ENCODE assay signal across 15 cellular contexts in the genomic region with DNA sequence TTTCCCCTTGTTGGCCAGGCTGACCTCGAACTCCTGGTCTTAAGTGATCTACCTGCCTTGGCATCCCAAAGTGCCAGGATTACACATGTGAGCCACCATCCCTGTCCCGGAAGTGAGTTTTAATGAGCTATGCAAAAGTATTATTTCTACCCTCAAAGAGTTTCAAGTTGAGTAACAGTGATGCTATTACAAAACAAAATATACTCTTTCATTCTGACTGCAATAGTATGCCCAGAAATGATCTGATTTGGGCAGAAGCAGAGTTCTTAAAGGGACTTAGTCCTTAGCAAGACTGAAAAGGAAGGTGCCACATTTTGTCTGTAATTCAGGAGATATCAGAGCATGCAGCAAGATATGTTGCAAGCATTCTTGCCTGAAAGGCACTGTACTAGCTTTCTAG.
DNase-seq lines count a peak whose midpoint lies in the region; ATAC-seq, FAIRE-seq and TF ChIP-seq lines count a peak whose summit lies in the region.
"Had no signal": no experiment of that assay in that cellular context is flagged by ENCODE, and none has a peak within 500 bp of the region (broad histone marks: within the 10 kb centered on the region; RNA-seq: fewer than 3 reads in every experiment).

No MANE protein-coding gene starts in this region.

- peak; percentile 11 for DNase-seq in GM12878 (ENCODE audit: low read depth, low spot score)
- no peak for DNase-seq in HepG2 (ENCODE audit: low spot score)
- DNase-seq in activated effector memory CD4-positive, alpha-beta T cell treated with Interleukin-2 at 50 U/mL for 16 hours, result no peak
- DNase-seq in NCI-H82 (lab: John Stamatoyannopoulos, UW), result no peak
- DNase-seq: activated B cell treated with CpG ODN at 0.5 μM for 24 hours; activated naive CD4-positive, alpha-beta T cell; body of pancreas; kidney glomerular epithelial cell; NCI-H187; NCI-H510A; stimulated activated CD4-positive, alpha-beta T cell treated with anti-CD3 and anti-CD28 coated beads, Interleukin-4, amount 100 ng/mL, for 24 hours had no signal

- H3K27ac ChIP-seq in GM12878 (ENCODE audit: control insufficient read depth, insufficient read depth), result no peak overlapping the region
- H3K27ac ChIP-seq in HepG2 (ENCODE audit: extremely low read length, insufficient read depth, low read length), result no peak overlapping the region
- H3K27ac ChIP-seq: body of pancreas, esophagus muscularis mucosa had no signal

- H3K4me2 ChIP-seq in GM12878 (ENCODE audit: control insufficient read depth, insufficient read depth) (no peak overlapping the region), HepG2 (ENCODE audit: low read depth, low read length) (no peak overlapping the region)

- SMC1A ChIA-PET in GM12878 (lab: Charles Lee; ENCODE audit: uncharacterized antibody, unreplicated experiment), result interaction anchor here (1.3 kb wide), 1 partner anchor 161 kb away, joined by 4 read pairs; no protein-coding TSS in a partner anchor

- 0% methylated on average over 2 of the region's 2 CpGs for WGBS in GM12878 (ENCODE audit: insufficient coverage, insufficient replicate concordance, low lambda C conversion rate, missing lambda C conversion rate)
- WGBS in HepG2 (ENCODE audit: low lambda C conversion rate), result 0% methylated on average over 2 of the region's 2 CpGs

- in situ Hi-C loops in GM12878 (cut with MboI), result no loop called here
- in situ Hi-C loops in HepG2 (cut with HindIII; ENCODE audit: extremely low pct_ligation_motif_present, low pct_unique_long_range_greater_than_20kb), result no loop called here

- TF ChIP-seq POLR2A in GM12878 (IDR thresholded peaks at IDR 0.05; ENCODE audit: low read depth, low read length) (no peak), HepG2 (IDR thresholded peaks at IDR 0.05; ENCODE audit: insufficient read depth in 1 of 2, low read depth in 2 of 2, low read length in 2 of 2) (no peak)

- no TSS peak for BruUV-seq in GM12878 (replicated peaks; lab: Mats Ljungman, UMichigan)
- BruUV-seq in HepG2 (replicated peaks; lab: Mats Ljungman, UMichigan), result no TSS peak

- H3K9me3 ChIP-seq in GM12878 (replicated peaks; ENCODE audit: control insufficient read depth, insufficient read depth, low read length) (no peaks in the 10 kb centered on the region), HepG2 (ENCODE audit: low read length) (peaks cover 46% of the 10 kb centered on the region)
- H3K9me3 ChIP-seq: body of pancreas, esophagus muscularis mucosa had no signal

- peak; percentile 94 for ATAC-seq in GM18519 (IDR thresholded peaks at IDR 0.05; ENCODE audit: low FRiP score, unreplicated experiment)
- ATAC-seq in GM21390 (IDR thresholded peaks at IDR 0.05; ENCODE audit: unreplicated experiment), result peak; percentile 73
- peak; percentile 64 for ATAC-seq in HG03103 (IDR thresholded peaks at IDR 0.05; ENCODE audit: low read depth, unreplicated experiment)
- ATAC-seq in GM12878, result peak; percentile 90
- ATAC-seq in HepG2, result no peak
- ATAC-seq: body of pancreas had no signal

- H2AFZ ChIP-seq in GM12878 (ENCODE audit: control insufficient read depth, low read depth, low read length) (no peak overlapping the region), HepG2 (ENCODE audit: low read length) (no peak overlapping the region)

- POLR2A ChIA-PET in GM12878 (lab: Charles Lee), result no interaction called here
- POLR2A ChIA-PET in HepG2 (lab: Yijun Ruan, JAX), result no interaction called here

- no peak overlapping the region for H3K4me3 ChIP-seq in GM12878
- H3K4me3 ChIP-seq in HepG2 (replicated peaks in 1 of 3; ENCODE audit: insufficient read depth in 1 of 3, low read depth in 2 of 3, low read length in 3 of 3), result no peak overlapping the region
- H3K4me3 ChIP-seq: body of pancreas, esophagus muscularis mucosa had no signal

- TF ChIP-seq RAD21 in GM12878 (IDR thresholded peaks at IDR 0.05; ENCODE audit: insufficient read depth, low read depth, low read length) (no peak), HepG2 (CRISPR knock-in tag; IDR thresholded peaks at IDR 0.05) (no peak)

- no peaks in the 10 kb centered on the region for H4K20me1 ChIP-seq in GM12878 (ENCODE audit: control insufficient read depth, insufficient read depth)
- no peaks in the 10 kb centered on the region for H4K20me1 ChIP-seq in HepG2 (ENCODE audit: insufficient read depth, low read length)

- H3K4me1 ChIP-seq in GM12878 (ENCODE audit: control insufficient read depth, insufficient read depth, low read length), result peaks cover 3% of the 10 kb centered on the region; the same call in 1 of the 2 replicates
- H3K4me1 ChIP-seq in HepG2 (ENCODE audit: insufficient read depth, low read length), result no peaks in the 10 kb centered on the region
- H3K4me1 ChIP-seq: body of pancreas, esophagus muscularis mucosa had no signal

- no peaks in the 10 kb centered on the region for H3K79me2 ChIP-seq in GM12878 (ENCODE audit: control insufficient read depth, insufficient read depth, low read length)
- H3K79me2 ChIP-seq in HepG2 (ENCODE audit: insufficient read depth, low read length), result no peaks in the 10 kb centered on the region

- RAD21 ChIA-PET in GM12878 (lab: Charles Lee; ENCODE audit: unreplicated experiment), result no interaction called here

- no peak for FAIRE-seq in GM12878 (lab: Jason Lieb, UNC)
- no peak for FAIRE-seq in HepG2 (lab: Jason Lieb, UNC)

- intact Hi-C loops in GM12878 (cut with micrococcal nuclease; ENCODE audit: unreplicated experiment) (no loop called here), HepG2 (cut with micrococcal nuclease; ENCODE audit: unreplicated experiment) (no loop called here)

- TF ChIP-seq CTCF in GM12878 (IDR thresholded peaks at IDR 0.05 in 2 of 3, conservative IDR thresholded peaks at IDR 0.05 in 1 of 3; ENCODE audit: control insufficient read depth in 2 of 3, extremely low read depth in 1 of 3, insufficient read depth in 1 of 3, low read depth in 3 of 3, low read length in 3 of 3), result no peak
- no peak for TF ChIP-seq CTCF in HepG2 (CRISPR knock-in tag; IDR thresholded peaks at IDR 0.05)

- H3K9ac ChIP-seq in GM12878 (ENCODE audit: control insufficient read depth, insufficient read depth, low read length) (no peak overlapping the region), HepG2 (ENCODE audit: insufficient read depth, low read depth, low read length) (no peak overlapping the region)

- CTCF ChIA-PET in GM12878 (lab: Yijun Ruan, JAX) (no interaction called here), HepG2 (lab: Yijun Ruan, JAX; ENCODE audit: low intra/inter-chr PET ratio, low total read pairs) (no interaction called here)

- TF ChIP-seq EP300 in GM12878 (IDR thresholded peaks at IDR 0.05; ENCODE audit: borderline replicate concordance in 1 of 2, control insufficient read depth in 1 of 2, low read depth in 2 of 2, low read length in 2 of 2) (no peak), HepG2 (IDR thresholded peaks at IDR 0.05; ENCODE audit: low read depth in 2 of 2, low read length in 2 of 2) (no peak), HepG2 (CRISPR knock-in tag; IDR thresholded peaks at IDR 0.05; ENCODE audit: borderline replicate concordance) (no peak)

- no peaks in the 10 kb centered on the region for H3K27me3 ChIP-seq in GM12878 (replicated peaks in 1 of 2; ENCODE audit: control insufficient read depth in 2 of 2, insufficient read depth in 2 of 2, low read length in 1 of 2)
- H3K27me3 ChIP-seq in HepG2 (ENCODE audit: control insufficient read depth in 1 of 2, insufficient read depth in 2 of 2, low read length in 2 of 2), result no peaks in the 10 kb centered on the region
- H3K27me3 ChIP-seq: body of pancreas, esophagus muscularis mucosa had no signal

- H3K36me3 ChIP-seq in GM12878 (ENCODE audit: control insufficient read depth in 2 of 2, insufficient read depth in 2 of 2, low read length in 1 of 2) (no peaks in the 10 kb centered on the region), HepG2 (replicated peaks in 1 of 2; ENCODE audit: control insufficient read depth in 1 of 2, insufficient read depth in 2 of 2, low read length in 2 of 2) (no peaks in the 10 kb centered on the region)
- H3K36me3 ChIP-seq: esophagus muscularis mucosa had no signal

TF ChIP-seq in GM12878, 131 proteins besides CTCF, POLR2A, EP300 and RAD21 (continues in another document):
- no peak for TF ChIP-seq ZZZ3 (IDR thresholded peaks at IDR 0.05; ENCODE audit: control insufficient read depth, insufficient read length, low read depth)

TF ChIP-seq in HepG2, 621 proteins besides CTCF, POLR2A, EP300 and RAD21 (continues in another document):
- TF ChIP-seq SETDB1 (CRISPR knock-in tag; IDR thresholded peaks at IDR 0.05; ENCODE audit: borderline replicate concordance), result no peak
- no peak for TF ChIP-seq RARA (CRISPR knock-in tag; IDR thresholded peaks at IDR 0.05)
- no peak for TF ChIP-seq SMAD3 (CRISPR knock-in tag; IDR thresholded peaks at IDR 0.05)
- TF ChIP-seq AHR (CRISPR knock-in tag; IDR thresholded peaks at IDR 0.05), result no peak
- TF ChIP-seq ZNF749 (CRISPR knock-in tag; IDR thresholded peaks at IDR 0.05; ENCODE audit: borderline replicate concordance), result no peak
- TF ChIP-seq PPARG (CRISPR knock-in tag; conservative IDR thresholded peaks at IDR 0.05), result no peak
- TF ChIP-seq, protein P1, sequence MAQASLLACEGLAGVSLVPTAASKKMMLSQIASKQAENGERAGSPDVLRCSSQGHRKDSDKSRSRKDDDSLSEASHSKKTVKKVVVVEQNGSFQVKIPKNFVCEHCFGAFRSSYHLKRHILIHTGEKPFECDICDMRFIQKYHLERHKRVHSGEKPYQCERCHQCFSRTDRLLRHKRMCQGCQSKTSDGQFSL (CRISPR knock-in tag; IDR thresholded peaks at IDR 0.05), result no peak
- no peak for TF ChIP-seq NONO (IDR thresholded peaks at IDR 0.05)
- TF ChIP-seq NONO (CRISPR knock-in tag; conservative IDR thresholded peaks at IDR 0.05), result no peak
- no peak for TF ChIP-seq JUND (CRISPR knock-in tag; IDR thresholded peaks at IDR 0.05)
- no peak for TF ChIP-seq ZNF598 (CRISPR knock-in tag; IDR thresholded peaks at IDR 0.05; ENCODE audit: borderline replicate concordance)
- TF ChIP-seq STAT5B (CRISPR knock-in tag; IDR thresholded peaks at IDR 0.05), result no peak
- TF ChIP-seq NFKBIZ (CRISPR knock-in tag; IDR thresholded peaks at IDR 0.05), result no peak
- no peak for TF ChIP-seq NKX3-1 (CRISPR knock-in tag; IDR thresholded peaks at IDR 0.05)
- no peak for TF ChIP-seq RXRA (CRISPR knock-in tag; IDR thresholded peaks at IDR 0.05)
- TF ChIP-seq CEBPG (CRISPR knock-in tag; IDR thresholded peaks at IDR 0.05), result no peak
